In the genomic region with DNA sequence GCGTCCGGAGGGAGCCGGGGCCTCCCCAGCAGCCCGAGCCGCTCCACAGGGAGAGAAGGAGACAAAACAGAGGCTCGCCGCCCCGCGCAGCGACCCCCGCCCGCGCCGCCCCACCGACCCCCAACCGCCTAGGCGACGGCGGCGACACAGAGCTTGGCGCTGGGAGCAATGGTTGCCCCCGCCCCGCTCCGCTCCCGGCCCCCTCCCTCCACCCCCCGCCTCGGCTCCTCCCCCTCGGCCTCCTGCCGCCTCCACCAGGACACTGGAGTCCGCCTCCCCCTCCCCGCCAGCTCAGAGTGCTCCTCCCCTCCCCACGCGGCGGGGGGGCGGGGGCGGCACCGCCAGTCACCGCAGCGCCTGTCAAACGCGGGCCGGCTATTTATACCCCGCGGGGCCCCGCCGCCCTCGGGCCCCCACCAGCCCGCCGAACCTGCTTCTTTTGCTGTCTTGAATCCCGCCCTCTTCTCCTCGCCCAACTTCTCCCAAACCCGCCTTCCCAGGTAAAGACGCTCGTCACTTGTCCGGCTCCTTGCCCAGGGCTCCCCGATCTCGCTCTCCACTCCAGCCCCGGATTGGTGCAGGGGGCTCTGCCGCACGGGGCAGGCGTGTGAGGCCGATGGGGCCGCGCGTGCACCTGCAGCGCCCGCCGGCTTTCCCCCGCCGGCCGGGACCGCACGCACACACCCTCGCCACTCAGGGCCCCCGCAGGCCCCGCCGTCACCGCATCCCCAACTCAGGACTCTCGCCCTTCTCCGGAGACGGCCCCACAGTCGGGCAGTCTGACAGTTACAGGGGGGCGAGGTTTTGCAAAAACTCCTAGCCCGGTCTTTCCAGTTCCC, we compare ENCODE assay signal across 8 cellular contexts. TPM values are rescaled to one million over a fixed set of nuclear protein-coding genes. Genes with fewer than 3 reads are reported as not detected.
A peak's percentile ranks its signal among the peaks of the same experiment; 100 is the strongest.
DNase-seq lines count a peak whose midpoint lies in the region; ATAC-seq and TF ChIP-seq lines count a peak whose summit lies in the region.

A gene (minus strand): TSS at position 170 of the 839 bp plus-strand sequence. CDS start 39,517 bp downstream, outside the sequence.

- peak within 1 kb of the TSS; percentile 94 to 98 for H3K4me3 Mint-ChIP-seq in H9
- peak within 1 kb of the TSS; percentile 94 for H3K4me3 Mint-ChIP-seq in stimulated activated naive CD8-positive, alpha-beta T cell treated with anti-CD3 and anti-CD28 coated beads, Interleukin-15, amount 100 ng/mL, for 72 hours

- no peaks in the 10 kb centered on the region for H3K36me3 ChIP-seq in neural cell (ENCODE audit: insufficient read depth, low read length)

- peak within 1 kb of the TSS; percentile 95 for H3K4me2 ChIP-seq in H9 (ENCODE audit: insufficient read depth, insufficient read length, low read length)
- H3K4me2 ChIP-seq in neural cell (ENCODE audit: low read length), result peak within 1 kb of the TSS; percentile 86

- H4K8ac ChIP-seq in H9 (replicated peaks; ENCODE audit: insufficient read length, low read depth, low read length), result no peak within 1 kb of the TSS

- H3K56ac ChIP-seq in H9 (ENCODE audit: insufficient read length, low read depth, low read length), result no peak within 1 kb of the TSS

- H4K20me1 ChIP-seq in H9 (ENCODE audit: control insufficient read depth, insufficient read depth, insufficient read length) (no peaks in the 10 kb centered on the region), neural cell (ENCODE audit: insufficient read depth) (peaks cover 8% of the 10 kb centered on the region)

- H3T11ph ChIP-seq in H9 (ENCODE audit: low read length), result no peak within 1 kb of the TSS

- no peaks in the 10 kb centered on the region for H3K9me3 ChIP-seq in H9 (ENCODE audit: control insufficient read depth, low read depth, low read length)
- no peaks in the 10 kb centered on the region for H3K9me3 ChIP-seq in neural cell (ENCODE audit: low read length)

- H2BK20ac ChIP-seq in H9 (ENCODE audit: low read depth, low read length, poor library complexity, severe bottlenecking), result no peak within 1 kb of the TSS

- no peaks in the 10 kb centered on the region for H3K9me2 ChIP-seq in neural cell (ENCODE audit: insufficient read depth, low read length)

- TF ChIP-seq RAD21 in neural cell (conservative IDR thresholded peaks at IDR 0.05), result peak; percentile 13

- H3K4ac ChIP-seq in H9 (ENCODE audit: low read depth, low read length), result peak within 1 kb of the TSS; percentile 18; the same call in 1 of the 2 replicates

- no peak within 1 kb of the TSS for H2AFZ ChIP-seq in H9 (ENCODE audit: low read length)
- H2AFZ ChIP-seq in neural cell (ENCODE audit: low read depth, low read length), result peak within 1 kb of the TSS; percentile 93

- H4K5ac ChIP-seq in H9 (ENCODE audit: insufficient read length, low read depth, low read length), result peak within 1 kb of the TSS; percentile 91

- peak within 1 kb of the TSS; percentile 96 for H3K14ac ChIP-seq in H9 (ENCODE audit: insufficient read depth, low read length)

- H2BK12ac ChIP-seq in H9 (ENCODE audit: insufficient read length, low read depth, low read length), result peak within 1 kb of the TSS; percentile 95

- peaks cover 8% of the 10 kb centered on the region for H3K79me1 ChIP-seq in H9 (ENCODE audit: insufficient read depth, low read depth, low read length, poor library complexity, severe bottlenecking)

- no peak for TF ChIP-seq EP300 in neural cell (conservative IDR thresholded peaks at IDR 0.05; ENCODE audit: poor library complexity, severe bottlenecking)

- peak within 1 kb of the TSS; percentile 91 to 99 (median 99) for H3K27ac Mint-ChIP-seq in H9
- peak within 1 kb of the TSS; percentile 74 to 99 for H3K27ac Mint-ChIP-seq in stimulated activated naive CD8-positive, alpha-beta T cell treated with anti-CD3 and anti-CD28 coated beads, Interleukin-15, amount 100 ng/mL, for 72 hours

- peak; percentile 86 for DNase-seq in EL
- peak; percentile 94 for DNase-seq in H9
- DNase-seq in M059J (ENCODE audit: low read depth), result peak; percentile 83
- DNase-seq in SIG-M5 treated with dmso at 0.1 percent for 504 hours (lab: John Stamatoyannopoulos, UW; ENCODE audit: unreplicated experiment), result peak; percentile 90
- DNase-seq in activated gamma-delta T cell (lab: John Stamatoyannopoulos, UW), result peak; percentile 75
- DNase-seq in fibroblast of the conjunctiva (ENCODE audit: low read depth), result peak; percentile 82
- peak; percentile 74 to 77 for DNase-seq in stimulated activated naive CD8-positive, alpha-beta T cell treated with anti-CD3 and anti-CD28 coated beads, Interleukin-15, amount 100 ng/mL, for 72 hours

- H3K36me3 Mint-ChIP-seq in H9 (ENCODE audit: insufficient read depth in 1 of 3, low read depth in 3 of 3), result no peaks in the 10 kb centered on the region

- no peak within 1 kb of the TSS for H3K23ac ChIP-seq in H9 (ENCODE audit: insufficient read length, low read depth, low read length)

- H2AK5ac ChIP-seq in H9 (ENCODE audit: insufficient read length, low read length), result no peak within 1 kb of the TSS

- peak; percentile 72 for ATAC-seq in stimulated activated naive CD8-positive, alpha-beta T cell treated with anti-CD3 and anti-CD28 coated beads, Interleukin-15, amount 100 ng/mL, for 72 hours

- peaks cover 11% of the 10 kb centered on the region for H3F3A ChIP-seq in neural cell (ENCODE audit: insufficient read depth, low read length, poor library complexity, severe bottlenecking)

- H4K91ac ChIP-seq in H9 (ENCODE audit: insufficient read length, low read depth, low read length), result peak within 1 kb of the TSS; percentile 67

- H3K23me2 ChIP-seq in H9 (ENCODE audit: insufficient read length, low read depth, low read length, poor library complexity, severe bottlenecking), result peaks cover 12% of the 10 kb centered on the region

- no peak within 1 kb of the TSS for H2BK15ac ChIP-seq in H9 (ENCODE audit: low read depth, low read length)

- peak within 1 kb of the TSS; percentile 96 for H3K9ac ChIP-seq in H9 (ENCODE audit: extremely low read depth, insufficient read length, low read length)
- H3K9ac ChIP-seq in neural cell (ENCODE audit: low read length), result peak within 1 kb of the TSS; percentile 96

- H2BK5ac ChIP-seq in H9 (ENCODE audit: insufficient read length, low read length), result peak within 1 kb of the TSS; percentile 94

- H3K18ac ChIP-seq in H9 (ENCODE audit: insufficient read length, low read depth, low read length), result peak within 1 kb of the TSS; percentile 99

- no peaks in the 10 kb centered on the region for H3K9me3 Mint-ChIP-seq in H9
- no peaks in the 10 kb centered on the region for H3K9me3 Mint-ChIP-seq in stimulated activated naive CD8-positive, alpha-beta T cell treated with anti-CD3 and anti-CD28 coated beads, Interleukin-15, amount 100 ng/mL, for 72 hours

- H2BK120ac ChIP-seq in H9 (ENCODE audit: low read depth, low read length, poor library complexity, severe bottlenecking), result peak within 1 kb of the TSS; percentile 83

- WGBS in H9 (ENCODE audit: extremely low coverage, insufficient read length, low lambda C conversion rate), result no CpG with 5 or more reads among the region's 84 CpGs

- peak within 1 kb of the TSS; percentile 73 for H3K4me3 ChIP-seq in neural cell (ENCODE audit: low read length)

- no peaks in the 10 kb centered on the region for H3K27me3 Mint-ChIP-seq in H9 (ENCODE audit: low read depth)
- H3K27me3 Mint-ChIP-seq in stimulated activated naive CD8-positive, alpha-beta T cell treated with anti-CD3 and anti-CD28 coated beads, Interleukin-15, amount 100 ng/mL, for 72 hours, result peaks cover 20% of the 10 kb centered on the region

- no peaks in the 10 kb centered on the region; the same call in 1 of the 2 replicates for H3K4me1 ChIP-seq in H9 (ENCODE audit: insufficient read depth, low read length)

- H3K27me3 ChIP-seq in H9 (ENCODE audit: insufficient read depth, low read length) (no peaks in the 10 kb centered on the region), neural cell (ENCODE audit: insufficient read depth, low read depth, low read length) (no peaks in the 10 kb centered on the region)

- H3K27ac ChIP-seq in H9 (ENCODE audit: insufficient read length, low read depth, low read length) (peak within 1 kb of the TSS; percentile 97), neural cell (ENCODE audit: low read length) (peak within 1 kb of the TSS; percentile 99)

- H3K79me2 ChIP-seq in H9 (ENCODE audit: insufficient read depth, low read length), result peaks cover 21% of the 10 kb centered on the region; the same call in 1 of the 2 replicates
- H3K79me2 ChIP-seq in neural cell (replicated peaks; ENCODE audit: insufficient read depth, low read length), result peaks cover 36% of the 10 kb centered on the region

- no peak for TF ChIP-seq CTCF in H9 (conservative IDR thresholded peaks at IDR 0.05)
- TF ChIP-seq CTCF in neural cell (IDR thresholded peaks at IDR 0.05; ENCODE audit: poor library complexity, severe bottlenecking), result no peak

- H3K4me1 Mint-ChIP-seq in H9, result peaks cover 31% of the 10 kb centered on the region in 2 experiments
- peaks cover 20% of the 10 kb centered on the region for H3K4me1 Mint-ChIP-seq in stimulated activated naive CD8-positive, alpha-beta T cell treated with anti-CD3 and anti-CD28 coated beads, Interleukin-15, amount 100 ng/mL, for 72 hours

TF ChIP-seq in neural cell, 6 proteins besides CTCF, POLR2A, EP300 and RAD21:
- no peak for TF ChIP-seq SMC3 (conservative IDR thresholded peaks at IDR 0.05; ENCODE audit: poor library complexity)
- TF ChIP-seq POLR2AphosphoS5 (IDR thresholded peaks at IDR 0.05), result peak; percentile 41
TF ChIP-seq in neural cell: peak in this region for 1.

RNA-seq across cellular contexts. Expression of the gene that starts here (rescaled TPM):
- 47.0 and 49.6 TPM in 2 replicates for total RNA-seq in H9 (2021)
- total RNA-seq in M059J (2014; rRNA removed; shearing (Covaris generic)), result 21.5 and 22.3 TPM in 2 replicates
- polyA plus RNA-seq in neural cell, result 105 and 116 TPM in 2 replicates
- 156 and 163 TPM in 2 replicates for polyA minus RNA-seq in neural cell

Comparison
In these comparisons a context has a peak if more than half of its experiments do, and no peak if none do; other contexts are left out.
1. Peak in every context shown above with its lines: DNase-seq, ATAC-seq, H3K4me3 ChIP-seq and H3K27ac ChIP-seq.